24 cellular contexts compared by ENCODE assay signal in the genomic region with DNA sequence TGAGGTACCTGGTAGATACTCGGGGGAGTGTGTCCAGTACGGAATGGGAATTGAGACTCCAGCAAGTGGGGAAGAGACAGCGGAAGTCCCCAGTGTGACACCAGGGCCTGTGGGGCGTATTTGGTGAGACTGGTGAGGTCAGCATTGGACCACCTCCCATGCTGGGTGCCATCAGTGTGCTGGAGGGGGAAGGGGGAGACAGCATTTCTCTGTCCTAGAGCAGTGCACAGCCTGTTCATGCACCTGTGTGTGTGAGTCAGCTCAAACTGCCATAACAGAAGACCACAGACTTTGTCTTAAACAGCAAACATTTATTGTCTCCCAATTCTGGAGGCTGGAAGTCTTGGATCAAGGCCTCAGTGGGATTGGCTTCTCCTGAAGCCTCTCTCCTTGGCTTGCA.
"Had no signal": no experiment of that assay in that cellular context is flagged by ENCODE, and none has a peak within 500 bp of the region (broad histone marks: within the 10 kb centered on the region; RNA-seq: fewer than 3 reads in every experiment).

No MANE protein-coding gene starts in this region.

- H3K4me3 ChIP-seq: esophagus muscularis mucosa, gastrocnemius medialis, left ventricle myocardium inferior, lower lobe of right lung, psoas muscle, right lobe of liver, spleen, tibial artery, upper lobe of left lung, uterus had no signal

- H3K36me3 Mint-ChIP-seq: memory B cell; stimulated activated memory B cell treated with anti-CD40 and anti-IgM and Interleukin-4, amounts not matched to agents 10 μg/mL and 1 μg/mL and 100 μg/mL, for 72 hours had no signal

- H3K27ac ChIP-seq: epithelial cell of prostate, esophagus muscularis mucosa, gastrocnemius medialis, left ventricle myocardium inferior, lower lobe of right lung, neutrophil, psoas muscle, right lobe of liver, spleen, tibial artery, upper lobe of left lung, uterus had no signal

- H3K4me3 Mint-ChIP-seq: immature natural killer cell; memory B cell; naive B cell; stimulated activated memory B cell treated with anti-CD40 and anti-IgM and Interleukin-4, amounts not matched to agents 10 μg/mL and 1 μg/mL and 100 μg/mL, for 72 hours; stimulated activated naive CD8-positive, alpha-beta T cell treated with anti-CD3 and anti-CD28 coated beads, Interleukin-15, Interleukin-2, amounts not matched to agents 100 ng/mL and 50 ng/mL, for 24 hours had no signal

- DNase-seq: effector memory CD4-positive, alpha-beta T cell; gastrocnemius medialis; immature natural killer cell; left cardiac atrium; left ventricle myocardium inferior; lower lobe of right lung; midbrain; naive B cell; psoas muscle; retina; right lobe of liver; spleen; stimulated activated CD4-positive, alpha-beta T cell treated with anti-CD3 and anti-CD28 coated beads, Interleukin-15, amount 100 ng/mL, for 24 hours; stimulated activated CD4-positive, alpha-beta T cell treated with anti-CD3 and anti-CD28 coated beads, Interleukin-1b, Interleukin-23, amount 100 ng/mL, for 48 hours; stimulated activated CD4-positive, alpha-beta T cell treated with anti-CD3 and anti-CD28 coated beads, Interleukin-4, amount 100 ng/mL, for 24 hours; tibial artery; upper lobe of left lung; uterus had no signal

- H3K27ac Mint-ChIP-seq: immature natural killer cell; memory B cell; naive B cell; stimulated activated memory B cell treated with anti-CD40 and anti-IgM and Interleukin-4, amounts not matched to agents 10 μg/mL and 1 μg/mL and 100 μg/mL, for 72 hours; stimulated activated naive CD8-positive, alpha-beta T cell treated with anti-CD3 and anti-CD28 coated beads, Interleukin-15, Interleukin-2, amounts not matched to agents 100 ng/mL and 50 ng/mL, for 24 hours had no signal

- H3K4me1 Mint-ChIP-seq: memory B cell; naive B cell; stimulated activated memory B cell treated with anti-CD40 and anti-IgM and Interleukin-4, amounts not matched to agents 10 μg/mL and 1 μg/mL and 100 μg/mL, for 72 hours had no signal
